In the genomic region with DNA sequence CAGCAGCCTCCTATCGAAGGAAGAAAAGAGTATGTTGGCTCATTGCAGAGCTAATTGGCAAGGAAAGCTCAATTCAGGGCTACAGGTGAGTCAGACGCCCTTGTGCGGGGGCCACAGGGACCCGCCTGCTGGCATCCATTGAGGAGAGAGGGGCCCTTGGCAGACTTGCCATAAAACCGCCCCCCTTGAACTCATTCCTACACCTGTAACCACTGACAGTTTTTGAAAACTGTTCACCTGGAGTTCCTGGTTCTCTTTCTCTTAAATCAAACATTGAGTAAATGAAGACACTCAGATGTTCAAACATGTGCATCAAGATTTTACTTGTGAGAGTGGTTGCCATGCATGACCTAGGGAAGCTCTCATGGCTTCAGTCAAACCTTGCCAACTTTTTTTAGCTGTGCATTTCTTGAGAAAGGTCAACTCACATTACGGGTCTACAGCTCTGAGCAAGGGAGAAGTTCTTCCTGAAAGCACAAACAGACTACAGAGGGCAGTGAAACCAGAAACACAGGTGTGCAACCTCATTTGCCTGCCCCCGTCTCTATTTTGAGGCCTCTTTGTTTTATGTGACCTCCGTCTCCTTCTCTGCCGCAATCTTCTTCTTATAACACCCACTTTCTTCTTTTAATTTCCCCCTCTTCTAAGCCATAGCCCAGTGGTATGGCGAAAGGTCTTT, we compare ENCODE assay signal across 8 cellular contexts.
DNase-seq lines count a peak whose midpoint lies in the region; ATAC-seq and TF ChIP-seq lines count a peak whose summit lies in the region.

No MANE protein-coding gene starts in this region.

- POLR2A ChIA-PET in HEK293T (lab: Yijun Ruan, JAX) = no interaction called here

- DNase-seq in germinal center (ENCODE audit: low spot score) = peak; percentile 77
- DNase-seq in COLO668 (lab: John Stamatoyannopoulos, UW; ENCODE audit: unreplicated experiment) = no peak
- DNase-seq in mucosa of gallbladder (ENCODE audit: low spot score) = no peak
- DNase-seq in HEK293T (ENCODE audit: extremely low spot score) = no peak
- DNase-seq in activated effector memory CD4-positive, alpha-beta T cell treated with Interleukin-2 at 50 U/mL for 16 hours = no peak

- CTCF ChIA-PET in HEK293T (lab: Yijun Ruan, JAX) = no interaction called here

- ATAC-seq in GM18502 (IDR thresholded peaks at IDR 0.05; ENCODE audit: poor library complexity, unreplicated experiment) (peak; percentile 77), GM21515 (IDR thresholded peaks at IDR 0.05; ENCODE audit: unreplicated experiment) (peak; percentile 83), HG03571 (IDR thresholded peaks at IDR 0.05; ENCODE audit: unreplicated experiment) (peak; percentile 63)

TF ChIP-seq in HEK293T, 16 proteins besides CTCF, POLR2A, EP300 and RAD21:
- TF ChIP-seq SP1 (IDR thresholded peaks at IDR 0.05) (no peak), LEF1 (IDR thresholded peaks at IDR 0.05; ENCODE audit: borderline replicate concordance) (no peak), ZNF384 (IDR thresholded peaks at IDR 0.05) (no peak), BHLHE40 (IDR thresholded peaks at IDR 0.05; ENCODE audit: borderline replicate concordance) (no peak), NFRKB (IDR thresholded peaks at IDR 0.05) (no peak), TARDBP (IDR thresholded peaks at IDR 0.05) (no peak), FOXM1 (IDR thresholded peaks at IDR 0.05; ENCODE audit: borderline replicate concordance) (no peak), SUZ12 (IDR thresholded peaks at IDR 0.05) (no peak), FOXK2 (IDR thresholded peaks at IDR 0.05) (no peak), ELF4 (IDR thresholded peaks at IDR 0.05) (no peak)
TF ChIP-seq in HEK293T: peak in this region for 0.
